In genomic region chr7:6451224-6451705, GRCh38 we compare ENCODE assay signal across 1 cellular context.
A peak's percentile ranks its signal among the peaks of the same experiment; 100 is the strongest.
TF ChIP-seq lines count a peak whose summit lies in the region.

No MANE protein-coding gene starts in this region.

TF ChIP-seq in K562, 482 proteins besides CTCF, POLR2A, EP300 and RAD21 (continued from another document and continues in another):
- 0 out of 2 replicates have a peak, but pooled peaks have one; percentile 53 for TF ChIP-seq TOE1 (IDR thresholded peaks at IDR 0.05; ENCODE audit: borderline replicate concordance)
- no peak for TF ChIP-seq TOE1 (CRISPR knock-in tag; IDR thresholded peaks at IDR 0.05; ENCODE audit: borderline replicate concordance, low read depth)
- peak; percentile 65; the same call in 1 of the 2 replicates for TF ChIP-seq CBFB (CRISPR knock-in tag; IDR thresholded peaks at IDR 0.05)
- no peak for TF ChIP-seq ZNF133 (CRISPR knock-in tag; IDR thresholded peaks at IDR 0.05)
- no peak for TF ChIP-seq EGR1 (conservative IDR thresholded peaks at IDR 0.05)
- TF ChIP-seq SLC30A9 (CRISPR knock-in tag; IDR thresholded peaks at IDR 0.05): no peak
- TF ChIP-seq DMBX1 (CRISPR knock-in tag; IDR thresholded peaks at IDR 0.05; ENCODE audit: borderline replicate concordance): peak; percentile 82
- TF ChIP-seq MITF (IDR thresholded peaks at IDR 0.05): peak; percentile 62; the same call in 1 of the 2 replicates
- no peak for TF ChIP-seq SAP30 (IDR thresholded peaks at IDR 0.05; ENCODE audit: borderline replicate concordance, insufficient read depth, low read depth, low read length, poor library complexity, severe bottlenecking)
- TF ChIP-seq MYBL2 (IDR thresholded peaks at IDR 0.05; ENCODE audit: low read depth): no peak
- no peak for TF ChIP-seq MYBL2 (CRISPR knock-in tag; IDR thresholded peaks at IDR 0.05; ENCODE audit: borderline replicate concordance)
- TF ChIP-seq MBD2 (IDR thresholded peaks at IDR 0.05; ENCODE audit: borderline replicate concordance, low read depth): peak; percentile 77
- peak in 1 of 2 experiments; percentile 53 for TF ChIP-seq NCOA2 (IDR thresholded peaks at IDR 0.05; ENCODE audit: partially characterized antibody in 2 of 2)
- TF ChIP-seq REST (CRISPR knock-in tag; IDR thresholded peaks at IDR 0.05; ENCODE audit: low read depth): no peak
- TF ChIP-seq ZC3H4 (CRISPR knock-in tag; IDR thresholded peaks at IDR 0.05; ENCODE audit: borderline replicate concordance): no peak
- TF ChIP-seq KAT2B (IDR thresholded peaks at IDR 0.05; ENCODE audit: low read depth, low read length): no peak
- TF ChIP-seq ETV5 (CRISPR knock-in tag; IDR thresholded peaks at IDR 0.05; ENCODE audit: low read depth): peak; percentile 69; the same call in 1 of the 2 replicates
- TF ChIP-seq ZFX (CRISPR knock-in tag; IDR thresholded peaks at IDR 0.05): no peak
- no peak for TF ChIP-seq SNRNP70 (optimal IDR thresholded peaks at IDR 0.05; ENCODE audit: low read depth, low read length)
- no peak for TF ChIP-seq MCM2 (IDR thresholded peaks at IDR 0.05; ENCODE audit: low read depth)
- peak; percentile 97 for TF ChIP-seq ZNF197 (CRISPR knock-in tag; IDR thresholded peaks at IDR 0.05; ENCODE audit: low read depth)
- no peak for TF ChIP-seq ZBTB33 (CRISPR knock-in tag; IDR thresholded peaks at IDR 0.05)
- peak; percentile 94 for TF ChIP-seq HLTF (IDR thresholded peaks at IDR 0.05)
- no peak for TF ChIP-seq ZBTB8A (IDR thresholded peaks at IDR 0.05; ENCODE audit: partially characterized antibody)
- no peak for TF ChIP-seq KLF6 (CRISPR knock-in tag; IDR thresholded peaks at IDR 0.05; ENCODE audit: borderline replicate concordance)
- 0 out of 2 replicates have a peak, but pooled peaks have one; percentile 34 for TF ChIP-seq ARID3A (IDR thresholded peaks at IDR 0.05; ENCODE audit: borderline replicate concordance, low read depth, low read length)
- TF ChIP-seq RBM17 (IDR thresholded peaks at IDR 0.05; ENCODE audit: borderline replicate concordance, low read depth, low read length): no peak
- TF ChIP-seq ZBTB5 (IDR thresholded peaks at IDR 0.05): no peak
- no peak for TF ChIP-seq YBX1 (IDR thresholded peaks at IDR 0.05)
- no peak for TF ChIP-seq IRF2 (CRISPR knock-in tag; IDR thresholded peaks at IDR 0.05)
- no peak for TF ChIP-seq GABPB2 (CRISPR knock-in tag; conservative IDR thresholded peaks at IDR 0.05)
- TF ChIP-seq JUN (IDR thresholded peaks at IDR 0.05; ENCODE audit: borderline replicate concordance, low read depth, low read length): no peak
- TF ChIP-seq JUN (CRISPR knock-in tag; IDR thresholded peaks at IDR 0.05; ENCODE audit: borderline replicate concordance): no peak
- no peak for TF ChIP-seq MXD1 (CRISPR knock-in tag; IDR thresholded peaks at IDR 0.05; ENCODE audit: borderline replicate concordance, poor library complexity, severe bottlenecking)
- TF ChIP-seq KDM2B (CRISPR knock-in tag; IDR thresholded peaks at IDR 0.05): no peak
- no peak for TF ChIP-seq FOXK1 (CRISPR knock-in tag; IDR thresholded peaks at IDR 0.05; ENCODE audit: borderline replicate concordance)
- TF ChIP-seq HINFP (tag; conservative IDR thresholded peaks at IDR 0.05; ENCODE audit: low read depth): no peak
- TF ChIP-seq ZNF239 (CRISPR knock-in tag; IDR thresholded peaks at IDR 0.05): no peak
- TF ChIP-seq POLR3G (IDR thresholded peaks at IDR 0.05; ENCODE audit: extremely low read depth, insufficient read length, insufficient replicate concordance): no peak
- peak; percentile 70 for TF ChIP-seq E2F8 (IDR thresholded peaks at IDR 0.05; ENCODE audit: low read depth, partially characterized antibody)
- peak; percentile 99 for TF ChIP-seq DPF2 (IDR thresholded peaks at IDR 0.05)
- no peak for TF ChIP-seq HSF4 (CRISPR knock-in tag; IDR thresholded peaks at IDR 0.05; ENCODE audit: borderline replicate concordance)
- no peak for TF ChIP-seq MECOM (CRISPR knock-in tag; IDR thresholded peaks at IDR 0.05)
- no peak for TF ChIP-seq SMC3 (conservative IDR thresholded peaks at IDR 0.05; ENCODE audit: insufficient read depth, low read depth, low read length)
- peak; percentile 76 to 99; a peak in 3 of 4 replicates for TF ChIP-seq RCOR1 (IDR thresholded peaks at IDR 0.05; ENCODE audit: borderline replicate concordance in 1 of 2, low read depth in 2 of 2, low read length in 2 of 2)
- TF ChIP-seq ARID2 (IDR thresholded peaks at IDR 0.05): no peak
- peak; percentile 95 for TF ChIP-seq ZNF644 (tag; IDR thresholded peaks at IDR 0.05; ENCODE audit: low read depth)
- TF ChIP-seq ZNF639 (CRISPR knock-in tag; conservative IDR thresholded peaks at IDR 0.05 in 1 of 2, IDR thresholded peaks at IDR 0.05 in 1 of 2): peak in 1 of 2 experiments; percentile 90; a peak in 2 of 4 replicates
- TF ChIP-seq CTBP1 (IDR thresholded peaks at IDR 0.05; ENCODE audit: borderline replicate concordance): peak; percentile 73; the same call in 1 of the 2 replicates
